ENCODE assay signal across 27 cellular contexts in the genomic region with DNA sequence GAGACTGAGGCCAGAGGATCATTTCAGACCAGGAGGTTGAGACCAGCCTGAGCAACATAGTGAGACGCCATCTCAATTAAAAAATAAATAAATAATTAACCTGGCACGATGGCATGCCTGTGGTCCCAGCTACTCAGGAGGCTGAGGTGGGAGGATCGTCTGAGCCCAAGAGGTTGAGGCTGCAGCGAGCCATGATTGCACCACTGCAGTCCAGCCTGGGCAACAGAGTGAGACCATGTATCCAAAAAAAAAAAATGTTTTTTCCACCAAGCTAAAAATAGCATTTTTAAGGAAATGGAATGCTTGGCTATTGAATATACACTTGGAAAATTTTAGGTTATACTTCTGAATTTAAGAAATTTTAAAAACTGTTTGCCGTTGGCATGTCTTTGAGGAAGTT. TPM values are rescaled to one million over a fixed set of nuclear protein-coding genes. Genes with fewer than 3 reads are reported as not detected.
DNase-seq lines count a peak whose midpoint lies in the region; ATAC-seq, FAIRE-seq and TF ChIP-seq lines count a peak whose summit lies in the region.
"Had no signal": no experiment of that assay in that cellular context is flagged by ENCODE, and none has a peak within 500 bp of the region (broad histone marks: within the 10 kb centered on the region; RNA-seq: fewer than 3 reads in every experiment).

No MANE protein-coding gene starts in this region.

- H3K9me3 ChIP-seq in MM.1S (replicated peaks; ENCODE audit: insufficient read depth, low read length) (no peaks in the 10 kb centered on the region), GM12878 (replicated peaks; ENCODE audit: control insufficient read depth, insufficient read depth, low read length) (no peaks in the 10 kb centered on the region), small intestine (ENCODE audit: control insufficient read depth, low read depth) (no peaks in the 10 kb centered on the region)
- H3K9me3 ChIP-seq: left lung, tibial nerve had no signal

- peaks cover 11% of the 10 kb centered on the region for H3K27me3 Mint-ChIP-seq in activated T-cell treated with anti-CD3 and anti-CD28 coated beads, Interleukin-2, amount 50 U/mL, for 72 hours (ENCODE audit: low read depth)

- H3K27ac Mint-ChIP-seq in activated T-cell treated with anti-CD3 and anti-CD28 coated beads, Interleukin-2, amount 50 U/mL, for 72 hours: no peak overlapping the region

- DNase-seq in activated T-cell treated with anti-CD3 and anti-CD28 coated beads, Interleukin-2, amount 50 U/mL, for 72 hours: no peak
- DNase-seq in activated T-cell treated with anti-CD3 and anti-CD28 coated beads for 4 hours (no peak), MM.1S (no peak), GM12878 (ENCODE audit: low read depth, low spot score) (no peak), small intestine (no peak), NCI-H226 (no peak)
- DNase-seq: activated CD4-positive, alpha-beta T cell treated with anti-CD3 and anti-CD28 coated beads, Interleukin-2, amount 50 U/mL, for 1 hour; activated gamma-delta T cell; activated naive CD8-positive, alpha-beta T cell treated with anti-CD3 and anti-CD28 coated beads, Interleukin-2, amount 50 U/mL, for 24 hours; DMS 273 treated with DMSO at 0.1 percent for 48 hours; effector memory CD4-positive, alpha-beta T cell; erythroblast; left lung; NCI-H2029 treated with DMSO at 0.1 percent for 48 hours; NCI-H524 treated with DMSO at 0.1 percent for 48 hours; NK-92 treated with Interleukin-12 subunit alpha and Interleukin-12 subunit beta, amount 100 ng/mL, for 24 hours; PC-9; stimulated activated CD8-positive, alpha-beta memory T cell treated with anti-CD3 and anti-CD28 coated beads, Interleukin-4, amount 100 ng/mL, for 48 hours had no signal

- TF ChIP-seq EP300 in GM12878 (IDR thresholded peaks at IDR 0.05; ENCODE audit: borderline replicate concordance in 1 of 2, control insufficient read depth in 1 of 2, low read depth in 2 of 2, low read length in 2 of 2): no peak

- SMC1A ChIA-PET in GM12878 (lab: Charles Lee; ENCODE audit: uncharacterized antibody, unreplicated experiment): interaction anchor here (0.7 to 8.0 kb wide), 17 partner anchors 10 to 207 kb away, joined by 3 to 206 read pairs (median 4); no protein-coding TSS in a partner anchor

- H3K79me2 ChIP-seq in MM.1S (ENCODE audit: low read length) (no peaks in the 10 kb centered on the region), GM12878 (ENCODE audit: control insufficient read depth, insufficient read depth, low read length) (no peaks in the 10 kb centered on the region)

- 78% methylated on average over 5 of the region's 5 CpGs for WGBS in GM12878 (ENCODE audit: insufficient coverage, insufficient replicate concordance, low lambda C conversion rate, missing lambda C conversion rate)
- WGBS in small intestine, 3 donors: 82 to 96% (median 87%) methylated on average over 5 of the region's 5 CpGs

- TF ChIP-seq RAD21 in GM12878 (IDR thresholded peaks at IDR 0.05; ENCODE audit: insufficient read depth, low read depth, low read length): no peak

- no peaks in the 10 kb centered on the region for H3K9me2 ChIP-seq in MM.1S (replicated peaks; ENCODE audit: insufficient read depth, low read length)

- no peak overlapping the region for H2AFZ ChIP-seq in MM.1S (ENCODE audit: low read length)
- H2AFZ ChIP-seq in GM12878 (ENCODE audit: control insufficient read depth, low read depth, low read length): no peak overlapping the region
- H2AFZ ChIP-seq: PC-9 had no signal

- FAIRE-seq in GM12878 (lab: Jason Lieb, UNC): no peak
- FAIRE-seq in small intestine (lab: Jason Lieb, UNC): no peak
- FAIRE-seq: astrocyte, H54, HTR-8/SVneo, islet of Langerhans had no signal

- peak overlapping the region; percentile 48; the same call in 1 of the 2 replicates for H3K9ac ChIP-seq in MM.1S (ENCODE audit: low read length)
- H3K9ac ChIP-seq in GM12878 (ENCODE audit: control insufficient read depth, insufficient read depth, low read length): no peak overlapping the region

- no TSS peak for BruUV-seq in GM12878 (replicated peaks; lab: Mats Ljungman, UMichigan)

- TF ChIP-seq POLR2A in GM12878 (IDR thresholded peaks at IDR 0.05; ENCODE audit: low read depth, low read length): no peak

- H3K9me3 Mint-ChIP-seq in activated T-cell treated with anti-CD3 and anti-CD28 coated beads, Interleukin-2, amount 50 U/mL, for 72 hours: no peaks in the 10 kb centered on the region
- H3K9me3 Mint-ChIP-seq: activated naive CD8-positive, alpha-beta T cell treated with anti-CD3 and anti-CD28 coated beads, Interleukin-2, amount 50 U/mL, for 24 hours had no signal

- H3K4me3 ChIP-seq in MM.1S (ENCODE audit: low read length): no peak overlapping the region
- no peak overlapping the region for H3K4me3 ChIP-seq in GM12878
- H3K4me3 ChIP-seq in small intestine (ENCODE audit: low read depth in 1 of 2, low read length in 2 of 2): no peak overlapping the region
- H3K4me3 ChIP-seq: coronary artery, left lung, PC-9, tibial nerve had no signal

- intact Hi-C loops in GM12878 (cut with micrococcal nuclease; ENCODE audit: unreplicated experiment): loop anchor here (1.0 to 10.0 kb wide), 3 partner anchors 15 to 332 kb away; partner anchors contain the start of genes F2R and IQGAP2

- RAD21 ChIA-PET in GM12878 (lab: Charles Lee; ENCODE audit: unreplicated experiment): interaction anchor here (1.0 to 12.3 kb wide), 10 partner anchors 9 to 755 kb away, joined by 3 to 254 read pairs (median 6); partner anchors contain the start of gene F2R

- H3K36me3 Mint-ChIP-seq in activated T-cell treated with anti-CD3 and anti-CD28 coated beads, Interleukin-2, amount 50 U/mL, for 72 hours (ENCODE audit: insufficient read depth in 2 of 2): peaks cover 0 to 3% of the 10 kb centered on the region in 2 donors

- H4K20me1 ChIP-seq in MM.1S (ENCODE audit: insufficient read depth, low read length): no peaks in the 10 kb centered on the region
- no peaks in the 10 kb centered on the region for H4K20me1 ChIP-seq in GM12878 (ENCODE audit: control insufficient read depth, insufficient read depth)

- CTCF ChIA-PET in GM12878 (lab: Yijun Ruan, JAX): interaction anchor here (0.9 to 12.4 kb wide), 10 partner anchors 8 to 333 kb away, joined by 3 to 153 read pairs (median 5); no protein-coding TSS in a partner anchor

- TF ChIP-seq CTCF in MM.1S (IDR thresholded peaks at IDR 0.05; ENCODE audit: low read length): no peak
- no peak for TF ChIP-seq CTCF in GM12878 (IDR thresholded peaks at IDR 0.05 in 2 of 3, conservative IDR thresholded peaks at IDR 0.05 in 1 of 3; ENCODE audit: control insufficient read depth in 2 of 3, extremely low read depth in 1 of 3, insufficient read depth in 1 of 3, low read depth in 3 of 3, low read length in 3 of 3)

- in situ Hi-C loops in GM12878 (cut with MboI): no loop called here

- no peaks in the 10 kb centered on the region for H3K27me3 ChIP-seq in MM.1S (replicated peaks; ENCODE audit: insufficient read depth, low read length)
- no peaks in the 10 kb centered on the region for H3K27me3 ChIP-seq in GM12878 (replicated peaks in 1 of 2; ENCODE audit: control insufficient read depth in 2 of 2, insufficient read depth in 2 of 2, low read length in 1 of 2)
- no peaks in the 10 kb centered on the region for H3K27me3 ChIP-seq in small intestine (ENCODE audit: control insufficient read depth in 2 of 2, insufficient read depth in 2 of 2, low read length in 2 of 2)
- H3K27me3 ChIP-seq: left lung, tibial nerve had no signal

- H3F3A ChIP-seq in MM.1S (ENCODE audit: insufficient read depth, low read length): peaks cover 41% of the 10 kb centered on the region

- H3K36me3 ChIP-seq in MM.1S (replicated peaks; ENCODE audit: insufficient read depth, low read length) (no peaks in the 10 kb centered on the region), GM12878 (ENCODE audit: control insufficient read depth in 2 of 2, insufficient read depth in 2 of 2, low read length in 1 of 2) (no peaks in the 10 kb centered on the region), small intestine (ENCODE audit: control insufficient read depth in 2 of 2, insufficient read depth in 2 of 2, low read length in 2 of 2) (no peaks in the 10 kb centered on the region)
- H3K36me3 ChIP-seq: left lung had no signal

- H3K4me1 ChIP-seq in MM.1S (ENCODE audit: low read length): peaks cover 42% of the 10 kb centered on the region
- peaks cover 40% of the 10 kb centered on the region for H3K4me1 ChIP-seq in GM12878 (ENCODE audit: control insufficient read depth, insufficient read depth, low read length)
- H3K4me1 ChIP-seq in small intestine (ENCODE audit: control insufficient read depth in 2 of 2, insufficient read depth in 1 of 2, low read depth in 1 of 2, low read length in 1 of 2): peaks cover 0 to 6% of the 10 kb centered on the region in 2 donors
- H3K4me1 ChIP-seq: tibial nerve had no signal

- POLR2A ChIA-PET in GM12878 (lab: Charles Lee): interaction anchor here (1.0 to 11.0 kb wide), 6 partner anchors 10 to 190 kb away, joined by 3 to 144 read pairs (median 4); no protein-coding TSS in a partner anchor

- H3K27ac ChIP-seq in MM.1S (ENCODE audit: low read length) (peak overlapping the region; percentile 97), GM12878 (ENCODE audit: control insufficient read depth, insufficient read depth) (no peak overlapping the region), small intestine (ENCODE audit: low read depth in 1 of 2, low read length in 1 of 2) (peak overlapping the region; percentile 39 to 53)
- H3K27ac ChIP-seq: left lung, PC-9, tibial nerve had no signal

- H3K4me2 ChIP-seq in MM.1S (ENCODE audit: low read depth, low read length) (peak overlapping the region; percentile 55; the same call in 1 of the 2 replicates), GM12878 (ENCODE audit: control insufficient read depth, insufficient read depth) (no peak overlapping the region)
- H3K4me2 ChIP-seq: PC-9 had no signal

- no peak for ATAC-seq in activated T-cell treated with anti-CD3 and anti-CD28 coated beads, Interleukin-2, amount 50 U/mL, for 72 hours (replicated peaks in 1 of 2)
- ATAC-seq in GM12878 (no peak), GM21423 (IDR thresholded peaks at IDR 0.05; ENCODE audit: unreplicated experiment) (no peak), GM21528 (IDR thresholded peaks at IDR 0.05; ENCODE audit: low FRiP score, unreplicated experiment) (no peak)
- ATAC-seq: activated naive CD8-positive, alpha-beta T cell treated with anti-CD3 and anti-CD28 coated beads, Interleukin-2, amount 50 U/mL, for 24 hours; left lung; Right ventricle myocardium inferior had no signal

- H3K4me3 Mint-ChIP-seq in activated T-cell treated with anti-CD3 and anti-CD28 coated beads, Interleukin-2, amount 50 U/mL, for 72 hours: peak overlapping the region; percentile 10 to 25
- H3K4me3 Mint-ChIP-seq: activated naive CD8-positive, alpha-beta T cell treated with anti-CD3 and anti-CD28 coated beads, Interleukin-2, amount 50 U/mL, for 24 hours had no signal

- peaks cover 52% of the 10 kb centered on the region for H3K4me1 Mint-ChIP-seq in activated T-cell treated with anti-CD3 and anti-CD28 coated beads, Interleukin-2, amount 50 U/mL, for 72 hours (ENCODE audit: low read depth)

RNA-seq across cellular contexts. Expression of gene F2R, which starts 20.8 kb away (rescaled TPM):
- 10 to 100 TPM in 1 of 2 donors, 1 to 10 TPM in 1; 4.5 to 10.6 TPM for total RNA-seq in activated T-cell treated with anti-CD3 and anti-CD28 coated beads, Interleukin-2, amount 50 U/mL, for 72 hours
- 103 and 104 TPM in 2 replicates for total RNA-seq in GM12878 (2013; cell fraction: nucleolus; rRNA removed)
- total RNA-seq in GM12878 (2014; rRNA removed) (5.8 and 7.2 TPM in 2 replicates), GM12878 (2014; rRNA removed; fragmentation: Illumina TruSeq; extraction: Trizol) (6.0 and 6.4 TPM in 2 replicates), GM12878 (2021) (7.3 and 7.4 TPM in 2 replicates)
- 1.9 TPM for polyA plus RNA-seq in GM12878 (2011; ENCODE audit: low read depth)
- polyA plus RNA-seq in GM12878 (2011; rRNA removed) (74.6 and 75.4 TPM in 2 replicates), GM12878 (2014; fragmentation: Illumina TruSeq; extraction: Trizol) (8.9 and 9.2 TPM in 2 replicates), GM12878 (2014; fragmentation: Nextera tagmentation; extraction: Ambion mirVana) (1 to 10 TPM; 1.8 to 2.4 TPM), GM12878 (2014; rRNA removed) (7.4 and 8.8 TPM in 2 replicates), GM12878 (2016; fragmentation: Nextera tagmentation; extraction: Ambion mirVana) (10 to 100 TPM; 25.4 to 26.2 TPM), small intestine (1 to 10 TPM in 2 of 3 donors, under 1 TPM in 1; 0.45 to 9.8 (median 2.4) TPM)
- polyA plus RNA-seq in GM12878 (2011; cell fraction: cytosol; rRNA removed): 78.9 and 79.2 TPM in 2 replicates
- 21.8 and 24.3 TPM in 2 replicates for polyA plus RNA-seq in GM12878 (2011; cell fraction: nucleus; rRNA removed)
- polyA plus RNA-seq in GM12878 (2012): 2.6 and 3.3 TPM in 2 replicates
- 78.2 and 81.0 TPM in 2 replicates for polyA minus RNA-seq in GM12878 (2011; rRNA and poly(A)+ RNA removed)
- polyA minus RNA-seq in GM12878 (2011; cell fraction: cytosol; rRNA and poly(A)+ RNA removed): 20.8 and 24.8 TPM in 2 replicates
- 17.5 and 27.1 TPM in 2 replicates for polyA minus RNA-seq in GM12878 (2011; cell fraction: nucleus; rRNA and poly(A)+ RNA removed)
